ENCODE assay signal across 12 cellular contexts in genomic region chr21:42236014-42236413, GRCh38. TPM values are rescaled to one million over a fixed set of nuclear protein-coding genes. Genes with fewer than 3 reads are reported as not detected.
DNase-seq lines count a peak whose midpoint lies in the region; ATAC-seq, FAIRE-seq and TF ChIP-seq lines count a peak whose summit lies in the region.
"Had no signal": no experiment of that assay in that cellular context is flagged by ENCODE, and none has a peak within 500 bp of the region (broad histone marks: within the 10 kb centered on the region; RNA-seq: fewer than 3 reads in every experiment).

No MANE protein-coding gene starts in this region.

- peak; percentile 77 for DNase-seq in kidney
- DNase-seq in smooth muscle cell (lab: John Stamatoyannopoulos, UW; ENCODE audit: unreplicated experiment): no peak
- DNase-seq in HK-2 (ENCODE audit: unreplicated experiment): no peak
- DNase-seq in HFFc6: no peak
- no peak for DNase-seq in Caco-2
- DNase-seq: effector CD8-positive, alpha-beta T cell; MV-4-11; NCI-H69 had no signal

- H3K4me1 ChIP-seq in Loucy (ENCODE audit: insufficient read depth, low read length, poor library complexity, severe bottlenecking) (peaks cover 87% of the 10 kb centered on the region), kidney (ENCODE audit: control insufficient read depth in 1 of 2, insufficient read depth in 1 of 2, low read depth in 1 of 2, low read length in 2 of 2) (peaks cover 30 to 40% of the 10 kb centered on the region in 2 donors), smooth muscle cell (ENCODE audit: low read depth) (peaks cover 20% of the 10 kb centered on the region), Caco-2 (0 out of 2 replicates have a peak, but pooled peaks cover 3% of the 10 kb centered on the region)

- H3K4me3 ChIP-seq in Loucy (ENCODE audit: low read length, poor library complexity, severe bottlenecking) (peak overlapping the region; percentile 16), kidney (ENCODE audit: low read length in 2 of 2) (no peak overlapping the region), smooth muscle cell (no peak overlapping the region), Caco-2 (ENCODE audit: low read depth, low read length) (no peak overlapping the region)
- H3K4me3 ChIP-seq: SK-N-MC had no signal

- no peak overlapping the region for H3K27ac Mint-ChIP-seq in activated T-helper 17 cell treated with anti-CD3 and anti-CD28 coated beads, Interleukin-2, amount 50 U/mL, for 72 hours
- H3K27ac Mint-ChIP-seq in HFFc6: no peak overlapping the region
- H3K27ac Mint-ChIP-seq in Caco-2 (ENCODE audit: unreplicated experiment): no peak overlapping the region

- H3K36me3 Mint-ChIP-seq in activated T-helper 17 cell treated with anti-CD3 and anti-CD28 coated beads, Interleukin-2, amount 50 U/mL, for 72 hours (ENCODE audit: low read depth): no peaks in the 10 kb centered on the region
- H3K36me3 Mint-ChIP-seq in HFFc6 (ENCODE audit: low read depth): no peaks in the 10 kb centered on the region
- H3K36me3 Mint-ChIP-seq in Caco-2 (ENCODE audit: insufficient read depth, unreplicated experiment): no peaks in the 10 kb centered on the region

- 57% methylated on average over 10 of the region's 10 CpGs for WGBS in smooth muscle cell (ENCODE audit: low lambda C conversion rate)

- no peaks in the 10 kb centered on the region for H3K9me3 Mint-ChIP-seq in activated T-helper 17 cell treated with anti-CD3 and anti-CD28 coated beads, Interleukin-2, amount 50 U/mL, for 72 hours
- H3K9me3 Mint-ChIP-seq in HFFc6 (no peaks in the 10 kb centered on the region; the same call in 1 of the 2 replicates), Caco-2 (ENCODE audit: unreplicated experiment) (no peaks in the 10 kb centered on the region)

- no peaks in the 10 kb centered on the region for H3K9me2 ChIP-seq in Loucy (replicated peaks; ENCODE audit: low read depth, low read length)

- POLR2A ChIA-PET in Caco-2 (lab: Charles Lee): no interaction called here

- no peaks in the 10 kb centered on the region for H3K27me3 ChIP-seq in Loucy (ENCODE audit: insufficient read depth, low read length, poor library complexity, severe bottlenecking)
- H3K27me3 ChIP-seq in smooth muscle cell (ENCODE audit: low read depth): no peaks in the 10 kb centered on the region
- no peaks in the 10 kb centered on the region for H3K27me3 ChIP-seq in Caco-2 (replicated peaks; ENCODE audit: control insufficient read depth, insufficient read depth, low read length)

- no peaks in the 10 kb centered on the region for H3K27me3 Mint-ChIP-seq in activated T-helper 17 cell treated with anti-CD3 and anti-CD28 coated beads, Interleukin-2, amount 50 U/mL, for 72 hours
- H3K27me3 Mint-ChIP-seq in HFFc6 (ENCODE audit: insufficient read depth): peaks cover 15% of the 10 kb centered on the region
- peaks cover 10% of the 10 kb centered on the region for H3K27me3 Mint-ChIP-seq in Caco-2 (ENCODE audit: insufficient read depth, unreplicated experiment)

- H3K36me3 ChIP-seq in Loucy (ENCODE audit: insufficient read depth, low read length): no peaks in the 10 kb centered on the region
- no peaks in the 10 kb centered on the region for H3K36me3 ChIP-seq in kidney (ENCODE audit: control insufficient read depth in 1 of 2, insufficient read depth in 2 of 2, low read length in 2 of 2)
- H3K36me3 ChIP-seq in smooth muscle cell (ENCODE audit: low read depth): no peaks in the 10 kb centered on the region
- H3K36me3 ChIP-seq in Caco-2 (ENCODE audit: control insufficient read depth, insufficient read depth, low read length): no peaks in the 10 kb centered on the region

- BruUV-seq in Caco-2 (replicated peaks; lab: Mats Ljungman, UMichigan): no TSS peak

- H3K9me3 ChIP-seq in Loucy (ENCODE audit: insufficient read depth, low read depth, low read length) (no peaks in the 10 kb centered on the region), kidney (ENCODE audit: control insufficient read depth in 1 of 2, low read length in 2 of 2) (no peaks in the 10 kb centered on the region), smooth muscle cell (replicated peaks; ENCODE audit: low read depth) (no peaks in the 10 kb centered on the region), Caco-2 (no peaks in the 10 kb centered on the region)

- no peaks in the 10 kb centered on the region for H3F3A ChIP-seq in Loucy (ENCODE audit: low read depth)
- H3F3A ChIP-seq in smooth muscle cell (ENCODE audit: low read depth): peaks cover 21% of the 10 kb centered on the region

- CTCF ChIA-PET in Caco-2 (lab: Charles Lee): no interaction called here

- H3K4me3 Mint-ChIP-seq in activated T-helper 17 cell treated with anti-CD3 and anti-CD28 coated beads, Interleukin-2, amount 50 U/mL, for 72 hours: peak overlapping the region; percentile 76
- no peak overlapping the region for H3K4me3 Mint-ChIP-seq in HFFc6
- H3K4me3 Mint-ChIP-seq in Caco-2 (ENCODE audit: unreplicated experiment): no peak overlapping the region

- ATAC-seq in activated T-helper 17 cell treated with anti-CD3 and anti-CD28 coated beads, Interleukin-2, amount 50 U/mL, for 72 hours (replicated peaks): no peak
- no peak for ATAC-seq in HG03442 (IDR thresholded peaks at IDR 0.05; ENCODE audit: unreplicated experiment)

- no peak overlapping the region for H3K27ac ChIP-seq in kidney (ENCODE audit: low read depth in 2 of 2, low read length in 2 of 2)
- H3K27ac ChIP-seq in smooth muscle cell (ENCODE audit: low read depth): no peak overlapping the region

- H3K4me2 ChIP-seq in Loucy (ENCODE audit: low read depth, low read length, poor library complexity, severe bottlenecking): peak overlapping the region; percentile 66
- peak overlapping the region; percentile 25 for H3K4me2 ChIP-seq in smooth muscle cell

- H3K9ac ChIP-seq in Loucy (ENCODE audit: low read depth, low read length, poor library complexity, severe bottlenecking) (peak overlapping the region; percentile 73), kidney (ENCODE audit: low read length in 2 of 2) (no peak overlapping the region), smooth muscle cell (ENCODE audit: low read depth) (no peak overlapping the region)

- intact Hi-C loops in kidney (cut with DNase I): no loop called here
- intact Hi-C loops in Caco-2 (cut with micrococcal nuclease; ENCODE audit: unreplicated experiment): no loop called here

- H4K20me1 ChIP-seq in Loucy (ENCODE audit: insufficient read depth, low read length, poor library complexity, severe bottlenecking): no peaks in the 10 kb centered on the region
- no peaks in the 10 kb centered on the region for H4K20me1 ChIP-seq in smooth muscle cell (ENCODE audit: low read depth)

- peaks cover 98% of the 10 kb centered on the region for H3K79me2 ChIP-seq in Loucy (ENCODE audit: insufficient read depth, low read length)
- H3K79me2 ChIP-seq in smooth muscle cell (ENCODE audit: low read depth): no peaks in the 10 kb centered on the region

- no peak for FAIRE-seq in kidney (lab: Jason Lieb, UNC)

- TF ChIP-seq CTCF in Loucy (conservative IDR thresholded peaks at IDR 0.05; ENCODE audit: low read length) (no peak), kidney (IDR thresholded peaks at IDR 0.05; ENCODE audit: borderline replicate concordance, extremely low read depth, insufficient read depth) (no peak), smooth muscle cell (IDR thresholded peaks at IDR 0.05; ENCODE audit: borderline replicate concordance, insufficient read depth, poor library complexity, severe bottlenecking) (no peak), HFFc6 (IDR thresholded peaks at IDR 0.05) (no peak), Caco-2 (IDR thresholded peaks at IDR 0.05; ENCODE audit: insufficient read depth in 1 of 2, low read depth in 1 of 2, low read length in 1 of 2, severe bottlenecking in 1 of 2, unreplicated experiment in 1 of 2) (no peak)

- H2AFZ ChIP-seq in Loucy (ENCODE audit: low read length): no peak overlapping the region
- no peak overlapping the region for H2AFZ ChIP-seq in smooth muscle cell (ENCODE audit: low read depth)

- H3K4me1 Mint-ChIP-seq in activated T-helper 17 cell treated with anti-CD3 and anti-CD28 coated beads, Interleukin-2, amount 50 U/mL, for 72 hours: peaks cover 41% of the 10 kb centered on the region
- H3K4me1 Mint-ChIP-seq in HFFc6 (ENCODE audit: low read depth) (no peaks in the 10 kb centered on the region), Caco-2 (ENCODE audit: low read depth, unreplicated experiment) (no peaks in the 10 kb centered on the region)

RNA-seq across cellular contexts. Expression of gene ABCG1, which starts 17.1 kb away (rescaled TPM):
- total RNA-seq in activated T-helper 17 cell treated with anti-CD3 and anti-CD28 coated beads, Interleukin-2, amount 50 U/mL, for 72 hours: 1 to 10 TPM; 3.1 to 8.2 TPM
- total RNA-seq in kidney: 27.6 TPM
- 5.6 TPM for polyA plus RNA-seq in kidney (ENCODE audit: insufficient read depth, low read depth, low replicate concordance)
- 1.7 and 2.9 TPM in 2 replicates for total RNA-seq in smooth muscle cell
- polyA plus RNA-seq in smooth muscle cell: 0.55 and 1.1 TPM in 2 replicates
- total RNA-seq in HFFc6 (2021; fragmentation: NEBNext Ultra II Directional; extraction: Animal tissue kit (Norgen Biotek cat#: 25700)): not detected
- not detected in 2 replicates for total RNA-seq in Caco-2 (2022)
